Comparison of ENCODE assay signal across 26 cellular contexts in genomic region chr4:128957459-128957858, GRCh38.
"Had no signal": no experiment of that assay in that cellular context is flagged by ENCODE, and none has a peak within 500 bp of the region (broad histone marks: within the 10 kb centered on the region; RNA-seq: fewer than 3 reads in every experiment).

No MANE protein-coding gene starts in this region.

- H3K27me3 ChIP-seq: ovary, tibial nerve, upper lobe of left lung had no signal

- H3K4me3 Mint-ChIP-seq: effector memory CD8-positive, alpha-beta T cell; immature natural killer cell; nephron progenitor cell; stimulated activated naive B cell treated with anti-CD40 and anti-IgM and Interleukin-4, amounts not matched to agents 10 μg/mL and 1 μg/mL and 100 μg/mL, for 72 hours; stimulated activated naive CD8-positive, alpha-beta T cell treated with anti-CD3 and anti-CD28 coated beads, Interleukin-15, Interleukin-2, amounts not matched to agents 100 ng/mL and 50 ng/mL, for 24 hours had no signal

- H3K9me3 Mint-ChIP-seq: effector memory CD8-positive, alpha-beta T cell; immature natural killer cell; nephron progenitor cell; stimulated activated naive B cell treated with anti-CD40 and anti-IgM and Interleukin-4, amounts not matched to agents 10 μg/mL and 1 μg/mL and 100 μg/mL, for 72 hours; stimulated activated naive CD8-positive, alpha-beta T cell treated with anti-CD3 and anti-CD28 coated beads, Interleukin-15, Interleukin-2, amounts not matched to agents 100 ng/mL and 50 ng/mL, for 24 hours had no signal

- DNase-seq: cortex of kidney; effector memory CD8-positive, alpha-beta T cell; hypothalamus; immature natural killer cell; islet precursor cell; kidney glomerular epithelial cell; left colon; left ventricle myocardium superior; lower lobe of right lung; nephron progenitor cell; occipital lobe; ovary; posterior cingulate gyrus; psoas muscle; right cardiac atrium; stimulated activated CD4-positive, alpha-beta T cell treated with anti-CD3 and anti-CD28 coated beads, Interleukin-15, amount 100 ng/mL, for 24 hours; stimulated activated CD4-positive, alpha-beta T cell treated with anti-CD3 and anti-CD28 coated beads, Interleukin-2, amount 100 ng/mL, for 48 hours; stimulated activated naive B cell treated with anti-CD40 and anti-IgM and Interleukin-4, amounts not matched to agents 10 μg/mL and 1 μg/mL and 100 μg/mL, for 72 hours had no signal

- H3K9me3 ChIP-seq: lower lobe of right lung, ovary, psoas muscle, thoracic aorta, tibial nerve, upper lobe of left lung had no signal

- H3K4me1 Mint-ChIP-seq: nephron progenitor cell had no signal

- ATAC-seq: effector memory CD8-positive, alpha-beta T cell; left colon; psoas muscle; right cardiac atrium; stimulated activated naive B cell treated with anti-CD40 and anti-IgM and Interleukin-4, amounts not matched to agents 10 μg/mL and 1 μg/mL and 100 μg/mL, for 72 hours had no signal

- H3K4me1 ChIP-seq: lower lobe of right lung, psoas muscle, tibial nerve, upper lobe of left lung had no signal

- H3K36me3 ChIP-seq: lower lobe of right lung, ovary, thoracic aorta, upper lobe of left lung had no signal

- H3K27ac ChIP-seq: lower lobe of right lung, ovary, psoas muscle, skin epidermis, thoracic aorta, tibial nerve had no signal

- H3K27ac Mint-ChIP-seq: effector memory CD8-positive, alpha-beta T cell; nephron progenitor cell; stimulated activated naive B cell treated with anti-CD40 and anti-IgM and Interleukin-4, amounts not matched to agents 10 μg/mL and 1 μg/mL and 100 μg/mL, for 72 hours; stimulated activated naive CD8-positive, alpha-beta T cell treated with anti-CD3 and anti-CD28 coated beads, Interleukin-15, Interleukin-2, amounts not matched to agents 100 ng/mL and 50 ng/mL, for 24 hours had no signal

- FAIRE-seq: endometrium, frontal cortex, urothelium cell line had no signal

- H3K27me3 Mint-ChIP-seq: effector memory CD8-positive, alpha-beta T cell; stimulated activated naive B cell treated with anti-CD40 and anti-IgM and Interleukin-4, amounts not matched to agents 10 μg/mL and 1 μg/mL and 100 μg/mL, for 72 hours; stimulated activated naive CD8-positive, alpha-beta T cell treated with anti-CD3 and anti-CD28 coated beads, Interleukin-15, Interleukin-2, amounts not matched to agents 100 ng/mL and 50 ng/mL, for 24 hours had no signal

- H3K4me3 ChIP-seq: lower lobe of right lung, ovary, psoas muscle, skin epidermis, thoracic aorta, tibial nerve, upper lobe of left lung had no signal
